Comparison of ENCODE assay signal across 18 cellular contexts in the genomic region with DNA sequence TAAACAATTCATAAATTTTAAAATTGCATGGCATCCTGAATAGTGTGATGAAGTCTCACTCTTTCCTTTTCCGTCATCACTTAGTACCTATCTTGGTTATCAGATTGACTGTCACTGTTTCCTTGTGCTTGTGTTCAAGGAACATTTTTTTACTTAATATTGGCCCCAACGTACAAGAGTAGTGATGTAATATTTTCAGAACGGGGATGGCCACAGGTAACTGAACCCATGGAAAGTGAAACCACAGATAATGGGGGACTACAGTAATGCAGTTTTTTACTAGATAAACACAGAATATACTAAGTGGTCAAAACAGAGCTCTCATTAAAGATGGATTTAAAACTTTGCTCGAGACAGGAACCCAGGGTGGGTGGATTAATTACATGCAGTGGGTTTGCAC.
DNase-seq lines count a peak whose midpoint lies in the region; ATAC-seq, FAIRE-seq and TF ChIP-seq lines count a peak whose summit lies in the region.
"Had no signal": no experiment of that assay in that cellular context is flagged by ENCODE, and none has a peak within 500 bp of the region (broad histone marks: within the 10 kb centered on the region; RNA-seq: fewer than 3 reads in every experiment).

No MANE protein-coding gene starts in this region.

- SMC1A ChIA-PET in GM12878 (lab: Charles Lee; ENCODE audit: uncharacterized antibody, unreplicated experiment) = interaction anchor here (1.4 to 2.7 kb wide), 3 partner anchors 17 to 179 kb away, joined by 5 to 16 read pairs (median 6); no protein-coding TSS in a partner anchor

- POLR2A ChIA-PET in GM12878 (lab: Charles Lee) (no interaction called here), HEK293T (lab: Yijun Ruan, JAX) (no interaction called here)
- POLR2A ChIA-PET in CD8-positive, alpha-beta T cell (lab: Charles Lee) = no interaction called here

- in situ Hi-C loops in GM12878 (cut with MboI) = no loop called here

- no peak overlapping the region for H3K4me2 ChIP-seq in GM12878 (ENCODE audit: control insufficient read depth, insufficient read depth)
- H3K4me2 ChIP-seq: BLaER1 treated with 17β-estradiol and CSF1 and Interleukin-3, amounts not matched to agents 10 nM and 100 nM; GM23338 had no signal

- WGBS in GM12878 (ENCODE audit: insufficient coverage, insufficient replicate concordance, low lambda C conversion rate, missing lambda C conversion rate) = 76% methylated on average over 4 of the region's 4 CpGs

- no peaks in the 10 kb centered on the region for H3K27me3 ChIP-seq in GM12878 (replicated peaks in 1 of 2; ENCODE audit: control insufficient read depth in 2 of 2, insufficient read depth in 2 of 2, low read length in 1 of 2)
- no peaks in the 10 kb centered on the region for H3K27me3 ChIP-seq in CD8-positive, alpha-beta T cell (ENCODE audit: insufficient read depth, low read length)
- H3K27me3 ChIP-seq: BLaER1 treated with 17β-estradiol and CSF1 and Interleukin-3, amounts not matched to agents 10 nM and 100 nM had no signal

- TF ChIP-seq POLR2A in GM12878 (IDR thresholded peaks at IDR 0.05; ENCODE audit: low read depth, low read length) = no peak

- H3K9ac ChIP-seq in GM12878 (ENCODE audit: control insufficient read depth, insufficient read depth, low read length) = no peak overlapping the region
- H3K9ac ChIP-seq: BLaER1 treated with 17β-estradiol and CSF1 and Interleukin-3, amounts not matched to agents 10 nM and 100 nM had no signal

- BruUV-seq in Calu3 (replicated peaks; lab: Mats Ljungman, UMichigan) = TSS peak; percentile 1
- BruUV-seq in GM12878 (replicated peaks; lab: Mats Ljungman, UMichigan) = no TSS peak

- peak overlapping the region; percentile 20 for H3K27ac Mint-ChIP-seq in Calu3 (ENCODE audit: unreplicated experiment)
- no peak overlapping the region for H3K27ac Mint-ChIP-seq in CD8-positive, alpha-beta T cell
- H3K27ac Mint-ChIP-seq: B cell; CD8-positive, alpha-beta memory T cell; GM23338; HFFc6 had no signal

- DNase-seq in Calu3 (no peak), GM18507 (ENCODE audit: extremely low spot score, insufficient read length, low read depth) (no peak), GM12878 (ENCODE audit: low read depth, low spot score) (no peak), HEK293T (ENCODE audit: extremely low spot score) (no peak)
- no peak for DNase-seq in activated CD4-positive, alpha-beta T cell treated with anti-CD3 and anti-CD28 coated beads, Interleukin-2, amount 50 U/mL, for 48 hours
- DNase-seq in CD8-positive, alpha-beta T cell = no peak
- DNase-seq: CD8-positive, alpha-beta memory T cell; COR-L47; DMS79 treated with DMSO at 0.1 percent for 48 hours; GF-D8; HCEC 1CT; HFFc6 had no signal

- RAD21 ChIA-PET in GM12878 (lab: Charles Lee; ENCODE audit: unreplicated experiment) = interaction anchor here (0.7 to 1.2 kb wide), 3 partner anchors 37 to 149 kb away, joined by 3 read pairs; no protein-coding TSS in a partner anchor

- H3K9me3 Mint-ChIP-seq in Calu3 (ENCODE audit: low read depth, unreplicated experiment) = no peaks in the 10 kb centered on the region
- no peaks in the 10 kb centered on the region for H3K9me3 Mint-ChIP-seq in CD8-positive, alpha-beta T cell
- H3K9me3 Mint-ChIP-seq: GM23338 had no signal

- H3K9me3 ChIP-seq in GM12878 (replicated peaks; ENCODE audit: control insufficient read depth, insufficient read depth, low read length) = no peaks in the 10 kb centered on the region; the same call in 2 of the 3 replicates
- H3K9me3 ChIP-seq in CD8-positive, alpha-beta T cell (ENCODE audit: low read length) = no peaks in the 10 kb centered on the region
- H3K9me3 ChIP-seq: BLaER1 treated with 17β-estradiol and CSF1 and Interleukin-3, amounts not matched to agents 10 nM and 100 nM had no signal

- TF ChIP-seq CTCF in Calu3 (IDR thresholded peaks at IDR 0.05; ENCODE audit: unreplicated experiment) (no peak), GM12878 (IDR thresholded peaks at IDR 0.05 in 2 of 3, conservative IDR thresholded peaks at IDR 0.05 in 1 of 3; ENCODE audit: control insufficient read depth in 2 of 3, extremely low read depth in 1 of 3, insufficient read depth in 1 of 3, low read depth in 3 of 3, low read length in 3 of 3) (no peak)
- TF ChIP-seq CTCF in CD8-positive, alpha-beta T cell (IDR thresholded peaks at IDR 0.05) = no peak

- no peaks in the 10 kb centered on the region for H4K20me1 ChIP-seq in GM12878 (ENCODE audit: control insufficient read depth, insufficient read depth)
- H4K20me1 ChIP-seq: BLaER1 treated with 17β-estradiol and CSF1 and Interleukin-3, amounts not matched to agents 10 nM and 100 nM had no signal

- no peaks in the 10 kb centered on the region for H3K79me2 ChIP-seq in GM12878 (ENCODE audit: control insufficient read depth, insufficient read depth, low read length)

- H3K4me3 ChIP-seq in GM12878 = no peak overlapping the region
- no peak overlapping the region for H3K4me3 ChIP-seq in CD8-positive, alpha-beta T cell (ENCODE audit: low read depth, low read length)
- H3K4me3 ChIP-seq: BLaER1 treated with 17β-estradiol and CSF1 and Interleukin-3, amounts not matched to agents 10 nM and 100 nM; GM23338 had no signal

- TF ChIP-seq EP300 in GM12878 (IDR thresholded peaks at IDR 0.05; ENCODE audit: borderline replicate concordance in 1 of 2, control insufficient read depth in 1 of 2, low read depth in 2 of 2, low read length in 2 of 2) = no peak

- H3K4me1 Mint-ChIP-seq in Calu3 (ENCODE audit: low read depth, unreplicated experiment) = peaks cover 9% of the 10 kb centered on the region
- H3K4me1 Mint-ChIP-seq in CD8-positive, alpha-beta T cell (ENCODE audit: low read depth) = no peaks in the 10 kb centered on the region
- H3K4me1 Mint-ChIP-seq: B cell; CD8-positive, alpha-beta memory T cell had no signal

- FAIRE-seq in GM18507 (lab: Jason Lieb, UNC) (peak; percentile 49), GM12878 (lab: Jason Lieb, UNC) (no peak)
- FAIRE-seq: GM12892 had no signal

- intact Hi-C loops in Calu3 (cut with micrococcal nuclease; ENCODE audit: unreplicated experiment) = loop anchor here (5.0 kb wide), 1 partner anchor 384 kb away; no protein-coding TSS in a partner anchor
- intact Hi-C loops in GM12878 (cut with micrococcal nuclease; ENCODE audit: unreplicated experiment) = loop anchor here (5.0 kb wide), 1 partner anchor 379 kb away; no protein-coding TSS in a partner anchor
- intact Hi-C loops in CD8-positive, alpha-beta T cell (cut with DNase I, micrococcal nuclease) = no loop called here

- no peaks in the 10 kb centered on the region for H3K27me3 Mint-ChIP-seq in Calu3 (ENCODE audit: unreplicated experiment)
- no peaks in the 10 kb centered on the region for H3K27me3 Mint-ChIP-seq in CD8-positive, alpha-beta T cell (ENCODE audit: low read depth)
- H3K27me3 Mint-ChIP-seq: B cell had no signal

- no peaks in the 10 kb centered on the region for H3K4me1 ChIP-seq in GM12878 (ENCODE audit: control insufficient read depth, insufficient read depth, low read length)
- H3K4me1 ChIP-seq in CD8-positive, alpha-beta T cell (ENCODE audit: insufficient read depth, low read length) = no peaks in the 10 kb centered on the region

- H3K4me3 Mint-ChIP-seq in Calu3 (ENCODE audit: low read depth, unreplicated experiment) = no peak overlapping the region
- no peak overlapping the region for H3K4me3 Mint-ChIP-seq in CD8-positive, alpha-beta T cell
- H3K4me3 Mint-ChIP-seq: B cell; CD8-positive, alpha-beta memory T cell; GM23338; HFFc6 had no signal

- H3K36me3 ChIP-seq in GM12878 (ENCODE audit: control insufficient read depth in 2 of 2, insufficient read depth in 2 of 2, low read length in 1 of 2) = peaks cover 0 to 2% of the 10 kb centered on the region in 2 experiments; a peak in 1 of 4 replicates
- H3K36me3 ChIP-seq in CD8-positive, alpha-beta T cell (ENCODE audit: insufficient read depth, low read length) = no peaks in the 10 kb centered on the region
- H3K36me3 ChIP-seq: BLaER1 treated with 17β-estradiol and CSF1 and Interleukin-3, amounts not matched to agents 10 nM and 100 nM had no signal

- no peak overlapping the region for H3K27ac ChIP-seq in GM12878 (ENCODE audit: control insufficient read depth, insufficient read depth)
- no peak overlapping the region for H3K27ac ChIP-seq in CD8-positive, alpha-beta T cell (ENCODE audit: low read depth, low read length)
- H3K27ac ChIP-seq: BLaER1 treated with 17β-estradiol and CSF1 and Interleukin-3, amounts not matched to agents 10 nM and 100 nM; HL-60 had no signal

- H3K36me3 Mint-ChIP-seq in Calu3 (ENCODE audit: insufficient read depth, unreplicated experiment) = peaks cover 56% of the 10 kb centered on the region
- no peaks in the 10 kb centered on the region for H3K36me3 Mint-ChIP-seq in CD8-positive, alpha-beta T cell
- H3K36me3 Mint-ChIP-seq: CD8-positive, alpha-beta memory T cell had no signal

- no peak overlapping the region for H2AFZ ChIP-seq in GM12878 (ENCODE audit: control insufficient read depth, low read depth, low read length)
- H2AFZ ChIP-seq: GM23338 had no signal

- ATAC-seq in GM21515 (IDR thresholded peaks at IDR 0.05; ENCODE audit: unreplicated experiment) (peak; percentile 51), GM12878 (peak; percentile 69)
- ATAC-seq in CD8-positive, alpha-beta T cell = no peak
- ATAC-seq: GM23338 had no signal

- CTCF ChIA-PET in Calu3 (lab: Charles Lee) (no interaction called here), GM12878 (lab: Yijun Ruan, JAX) (interaction anchor here (1.0 to 1.6 kb wide), 3 partner anchors 17 to 149 kb away, joined by 3 to 4 read pairs (median 3); no protein-coding TSS in a partner anchor), HEK293T (lab: Yijun Ruan, JAX) (no interaction called here)
- CTCF ChIA-PET in CD8-positive, alpha-beta T cell (lab: Charles Lee) = no interaction called here

- TF ChIP-seq RAD21 in GM12878 (IDR thresholded peaks at IDR 0.05; ENCODE audit: insufficient read depth, low read depth, low read length) = no peak

TF ChIP-seq in GM12878, 131 proteins besides CTCF, POLR2A, EP300 and RAD21 (continues in another document):
- TF ChIP-seq RUNX3 (IDR thresholded peaks at IDR 0.05; ENCODE audit: low read length) (peak; percentile 40; the same call in 1 of the 2 replicates), NBN (IDR thresholded peaks at IDR 0.05) (no peak), IKZF2 (IDR thresholded peaks at IDR 0.05) (no peak), ATF7 (IDR thresholded peaks at IDR 0.05; ENCODE audit: low read depth) (peak; percentile 50; the same call in 1 of the 2 replicates), CREB1 (IDR thresholded peaks at IDR 0.05; ENCODE audit: low read depth) (no peak), POLR2AphosphoS2 (IDR thresholded peaks at IDR 0.05; ENCODE audit: low read depth, low read length) (no peak)

TF ChIP-seq in HEK293T, 16 proteins besides CTCF, POLR2A, EP300 and RAD21 (continues in another document):
- no peak for TF ChIP-seq HDGF (IDR thresholded peaks at IDR 0.05; ENCODE audit: borderline replicate concordance)
- no peak for TF ChIP-seq BHLHE40 (IDR thresholded peaks at IDR 0.05; ENCODE audit: borderline replicate concordance)
- no peak for TF ChIP-seq CTBP1 (IDR thresholded peaks at IDR 0.05; ENCODE audit: borderline replicate concordance)
- TF ChIP-seq FOXM1 (IDR thresholded peaks at IDR 0.05; ENCODE audit: borderline replicate concordance) = no peak
- TF ChIP-seq FOXK2 (IDR thresholded peaks at IDR 0.05) = no peak
- TF ChIP-seq ZNF384 (IDR thresholded peaks at IDR 0.05) = no peak

Comparison
In these comparisons a context has a peak if more than half of its experiments do, and no peak if none do; other contexts are left out.
1. intact Hi-C loops: an anchor here in Calu3 (5.0 kb wide) and GM12878 (5.0 kb wide); none called in CD8-positive, alpha-beta T cell.